ENCODE assay signal across 8 cellular contexts in the genomic region with DNA sequence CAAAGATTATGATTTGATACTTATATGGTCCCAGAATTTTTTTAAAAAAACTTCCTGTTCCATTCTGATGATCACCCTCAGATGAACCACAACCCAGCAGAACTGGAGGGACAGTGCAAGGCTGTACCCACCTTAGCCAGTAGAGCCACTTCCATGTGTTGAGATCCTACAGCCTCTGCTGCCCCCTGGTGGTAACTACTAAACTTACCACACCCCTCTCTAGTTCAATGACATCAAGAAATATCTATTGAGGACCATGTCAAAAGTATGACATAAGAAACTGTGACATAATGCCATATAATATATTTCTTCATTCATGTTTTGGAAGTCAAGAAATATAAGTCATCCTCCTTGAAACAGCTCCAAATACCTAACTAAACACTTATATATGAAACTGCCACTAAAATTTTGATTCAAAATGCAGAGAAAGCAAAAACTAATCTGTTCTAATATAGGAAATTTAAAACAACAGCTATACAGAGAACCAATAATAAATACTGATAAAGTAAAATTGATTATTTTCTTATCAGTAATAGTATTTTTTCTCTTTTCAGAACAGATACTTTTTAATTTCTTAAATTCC.
DNase-seq lines count a peak whose midpoint lies in the region; ATAC-seq, FAIRE-seq and TF ChIP-seq lines count a peak whose summit lies in the region.

No MANE protein-coding gene starts in this region.

- no peaks in the 10 kb centered on the region for H3K4me1 ChIP-seq in endothelial cell of umbilical vein (ENCODE audit: control insufficient read depth, extremely low read depth, insufficient read depth, low read length)
- no peaks in the 10 kb centered on the region for H3K4me1 ChIP-seq in mucosa of descending colon (ENCODE audit: low read depth)

- peaks cover 2% of the 10 kb centered on the region in 2 experiments for H3K27me3 ChIP-seq in endothelial cell of umbilical vein (ENCODE audit: control insufficient read depth in 2 of 2, insufficient read depth in 2 of 2, low read length in 2 of 2)

- H3K9ac ChIP-seq in endothelial cell of umbilical vein (replicated peaks; ENCODE audit: extremely low read depth, insufficient read depth, low read length) = no peak overlapping the region

- H2AFZ ChIP-seq in endothelial cell of umbilical vein (ENCODE audit: low read depth, low read length) = no peak overlapping the region

- H3K9me3 ChIP-seq in endothelial cell of umbilical vein (replicated peaks; ENCODE audit: control insufficient read depth, insufficient read depth, low read length) (no peaks in the 10 kb centered on the region), mucosa of descending colon (no peaks in the 10 kb centered on the region)

- no peak overlapping the region for H3K4me2 ChIP-seq in endothelial cell of umbilical vein (ENCODE audit: insufficient read depth, low read length)

- dilution Hi-C loops in endothelial cell of umbilical vein (cut with MboI; ENCODE audit: extremely low pct_ligation_motif_present, low sequenced_read_pairs) = no loop called here

- no peaks in the 10 kb centered on the region for H4K20me1 ChIP-seq in endothelial cell of umbilical vein (replicated peaks; ENCODE audit: control insufficient read depth, extremely low read depth, insufficient read depth, low read length)

- intact Hi-C loops in endothelial cell of umbilical vein (cut with micrococcal nuclease) (loop anchor here (1.0 to 10.0 kb wide), 10 partner anchors 39 to 907 kb away; a partner anchor contains a TSS), mucosa of descending colon (cut with DNase I, micrococcal nuclease) (loop anchor here (2.0 to 10.0 kb wide), 2 partner anchors 431 to 597 kb away; no protein-coding TSS in a partner anchor)

- no peak overlapping the region for H3K27ac ChIP-seq in endothelial cell of umbilical vein (ENCODE audit: insufficient read depth, low read depth, low read length)

- H3K36me3 ChIP-seq in endothelial cell of umbilical vein (ENCODE audit: control insufficient read depth in 2 of 2, extremely low read depth in 1 of 2, insufficient read depth in 2 of 2, low read length in 2 of 2) (no peaks in the 10 kb centered on the region), mucosa of descending colon (ENCODE audit: low read depth) (no peaks in the 10 kb centered on the region)

- TF ChIP-seq POLR2A in endothelial cell of umbilical vein (IDR thresholded peaks at IDR 0.05; ENCODE audit: low read depth, low read length) = no peak

- H3K4me3 ChIP-seq in endothelial cell of umbilical vein (replicated peaks in 1 of 3; ENCODE audit: insufficient read depth in 1 of 3, low read depth in 1 of 3, low read length in 3 of 3) = no peak overlapping the region
- H3K4me3 ChIP-seq in mucosa of descending colon = no peak overlapping the region

- no TSS peak for BruUV-seq in endothelial cell of umbilical vein (replicated peaks; lab: Mats Ljungman, UMichigan)

- peak; percentile 67 to 68 for TF ChIP-seq CTCF in endothelial cell of umbilical vein (IDR thresholded peaks at IDR 0.05; ENCODE audit: extremely low read depth in 1 of 2, insufficient read depth in 1 of 2, low read depth in 1 of 2, low read length in 2 of 2)
- peak; percentile 55 for TF ChIP-seq CTCF in mucosa of descending colon (IDR thresholded peaks at IDR 0.05)

- DNase-seq in D341Med (ENCODE audit: low spot score) = peak; percentile 69
- DNase-seq in NOMO-1 treated with DMSO at 0.1 percent for 48 hours (lab: John Stamatoyannopoulos, UW; ENCODE audit: unreplicated experiment) = peak; percentile 70
- peak; percentile 21 to 42 for DNase-seq in activated CD8-positive, alpha-beta memory T cell treated with anti-CD3 and anti-CD28 coated beads for 4 hours (ENCODE audit: low read depth in 2 of 2)
- DNase-seq in endothelial cell of umbilical vein (ENCODE audit: low read depth, low spot score) = peak; percentile 85
- peak in 2 of 3 donors; percentile 33 to 78 for DNase-seq in mucosa of descending colon
- peak; percentile 16 to 50 for DNase-seq in stimulated activated CD8-positive, alpha-beta memory T cell treated with anti-CD3 and anti-CD28 coated beads, Interleukin-7, amount 100 ng/mL, for 1 hour (ENCODE audit: low read depth in 2 of 2)

- H3K79me2 ChIP-seq in endothelial cell of umbilical vein (ENCODE audit: control insufficient read depth, insufficient read depth, low read length) = no peaks in the 10 kb centered on the region

- peak; percentile 67 for FAIRE-seq in endothelial cell of umbilical vein (lab: Jason Lieb, UNC)

- ATAC-seq in GM19468 (IDR thresholded peaks at IDR 0.05; ENCODE audit: extremely low read depth, unreplicated experiment) = peak; percentile 93
- ATAC-seq in HG03565 (IDR thresholded peaks at IDR 0.05; ENCODE audit: unreplicated experiment) = peak; percentile 97
- peak; percentile 87 for ATAC-seq in mucosa of descending colon

- POLR2A ChIA-PET in endothelial cell of umbilical vein (lab: Charles Lee) = no interaction called here

- H3K9me1 ChIP-seq in endothelial cell of umbilical vein (replicated peaks; ENCODE audit: control insufficient read depth, extremely low read depth, insufficient read depth, low read length) = no peaks in the 10 kb centered on the region

- CTCF ChIA-PET in endothelial cell of umbilical vein (lab: Charles Lee) = interaction anchor here (0.9 to 8.2 kb wide), 12 partner anchors 7 to 786 kb away, joined by 3 to 76 read pairs (median 4); no protein-coding TSS in a partner anchor

TF ChIP-seq in endothelial cell of umbilical vein, 7 proteins besides CTCF, POLR2A, EP300 and RAD21:
- TF ChIP-seq, protein P1, sequence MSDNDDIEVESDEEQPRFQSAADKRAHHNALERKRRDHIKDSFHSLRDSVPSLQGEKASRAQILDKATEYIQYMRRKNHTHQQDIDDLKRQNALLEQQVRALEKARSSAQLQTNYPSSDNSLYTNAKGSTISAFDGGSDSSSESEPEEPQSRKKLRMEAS (IDR thresholded peaks at IDR 0.05; ENCODE audit: insufficient read depth, insufficient read length) = no peak
- TF ChIP-seq FOS (IDR thresholded peaks at IDR 0.05; ENCODE audit: borderline replicate concordance, insufficient read depth, low read length) (no peak), GATA2 (IDR thresholded peaks at IDR 0.05; ENCODE audit: insufficient read depth, insufficient read length, low read depth, low read length) (no peak), POLR2AphosphoS5 (IDR thresholded peaks at IDR 0.05; ENCODE audit: insufficient read depth, low read depth, low read length) (no peak)

Comparison
In these comparisons a context has a peak if more than half of its experiments do, and no peak if none do; other contexts are left out.
1. DNase-seq: peak in every context shown above with its lines; median percentile 85 in endothelial cell of umbilical vein; 70 in NOMO-1 treated with DMSO at 0.1 percent for 48 hours; 69 in D341Med; 56 in mucosa of descending colon; 33 in stimulated activated CD8-positive, alpha-beta memory T cell treated with anti-CD3 and anti-CD28 coated beads, Interleukin-7, amount 100 ng/mL, for 1 hour; 32 in activated CD8-positive, alpha-beta memory T cell treated with anti-CD3 and anti-CD28 coated beads for 4 hours.